In the genomic region with DNA sequence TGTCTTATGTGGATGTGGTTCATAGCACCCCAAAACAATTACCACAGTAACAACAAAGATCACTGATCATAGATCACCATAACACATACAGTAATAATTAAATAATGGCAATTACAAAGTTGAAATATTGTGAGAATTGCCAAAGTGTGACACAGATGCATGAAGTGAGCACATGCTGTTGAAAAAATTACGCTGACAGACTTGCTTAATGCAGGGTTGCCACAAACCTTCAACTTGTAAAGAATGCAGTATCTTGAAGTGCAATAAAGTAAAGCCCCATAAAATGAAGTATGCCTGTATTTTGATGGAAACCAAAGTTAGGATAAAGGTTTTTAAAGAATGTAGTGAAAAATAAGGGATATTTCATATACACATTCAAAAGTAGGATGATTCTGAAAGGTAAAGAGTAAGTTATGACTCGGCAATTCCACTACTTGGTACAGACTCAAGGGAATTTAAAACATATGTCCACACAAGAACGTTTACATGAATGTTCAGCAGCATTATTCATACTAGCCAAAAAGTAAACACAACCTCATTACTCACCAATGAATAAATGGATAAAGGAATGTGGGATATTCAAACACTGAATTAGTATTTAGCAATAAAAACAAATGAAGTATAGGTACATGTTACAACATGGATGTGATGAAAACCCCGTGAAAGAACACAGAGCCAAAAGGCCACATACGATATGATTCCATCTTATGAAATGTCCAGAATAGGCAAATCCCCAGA, we compare ENCODE assay signal across 17 cellular contexts.
A peak's percentile ranks its signal among the peaks of the same experiment; 100 is the strongest.
DNase-seq lines count a peak whose midpoint lies in the region; ATAC-seq, FAIRE-seq and TF ChIP-seq lines count a peak whose summit lies in the region.
"Had no signal": no experiment of that assay in that cellular context is flagged by ENCODE, and none has a peak within 500 bp of the region (broad histone marks: within the 10 kb centered on the region; RNA-seq: fewer than 3 reads in every experiment).

No MANE protein-coding gene starts in this region.

- H3K4me1 ChIP-seq in A673 (ENCODE audit: insufficient read depth, low read length, poor library complexity, severe bottlenecking), result no peaks in the 10 kb centered on the region
- H3K4me1 ChIP-seq: gastroesophageal sphincter had no signal

- H3K27ac ChIP-seq in A673 (ENCODE audit: low read depth, low read length, poor library complexity, severe bottlenecking), result no peak overlapping the region
- H3K27ac ChIP-seq: coronary artery, gastroesophageal sphincter had no signal

- no peaks in the 10 kb centered on the region for H3K36me3 Mint-ChIP-seq in chondrocyte (ENCODE audit: low read depth)
- H3K36me3 Mint-ChIP-seq in effector memory CD8-positive, alpha-beta T cell (ENCODE audit: insufficient read depth), result peaks cover 2% of the 10 kb centered on the region
- H3K36me3 Mint-ChIP-seq in activated CD8-positive, alpha-beta memory T cell treated with anti-CD3 and anti-CD28 coated beads, Interleukin-2, amount 10 ng/mL, durations not matched to agents 7 days and 5 days, result no peaks in the 10 kb centered on the region

- CTCF ChIA-PET in activated CD8-positive, alpha-beta memory T cell treated with anti-CD3 and anti-CD28 coated beads, Interleukin-2, amount 10 ng/mL, durations not matched to agents 7 days and 5 days (lab: Charles Lee), result no interaction called here
- CTCF ChIA-PET in A673 (lab: Charles Lee), result no interaction called here

- FAIRE-seq in GM12892 (lab: Jason Lieb, UNC), result no peak

- no TSS peak for BruUV-seq in A673 (replicated peaks; lab: Mats Ljungman, UMichigan)

- no peaks in the 10 kb centered on the region for H3K36me3 ChIP-seq in A673 (ENCODE audit: insufficient read depth, low read length, poor library complexity, severe bottlenecking)
- H3K36me3 ChIP-seq: gastroesophageal sphincter had no signal

- H3K27me3 ChIP-seq in A673 (replicated peaks; ENCODE audit: insufficient read depth, low read depth, low read length, poor library complexity), result no peaks in the 10 kb centered on the region
- H3K27me3 ChIP-seq: gastroesophageal sphincter had no signal

- peak; percentile 4 for DNase-seq in Caki2 (ENCODE audit: low read depth)
- peak; percentile 26 for DNase-seq in NCI-H226
- no peak for DNase-seq in chondrocyte (ENCODE audit: low spot score)
- peak; percentile 50 for DNase-seq in kidney tubule cell (ENCODE audit: low spot score)
- DNase-seq in effector memory CD8-positive, alpha-beta T cell, result no peak
- no peak for DNase-seq in activated CD8-positive, alpha-beta memory T cell treated with anti-CD3 and anti-CD28 coated beads, Interleukin-2, amount 10 ng/mL, durations not matched to agents 7 days and 5 days
- no peak for DNase-seq in GM12892 (ENCODE audit: insufficient read length)
- DNase-seq in A673 (ENCODE audit: low spot score), result no peak
- DNase-seq: activated naive CD4-positive, alpha-beta T cell treated with anti-CD3 and anti-CD28 coated beads, Interleukin-2, amount 50 U/mL, for 16 hours; CD4-positive, alpha-beta T cell; islet precursor cell; NCI-H1436 treated with DMSO at 0.1 percent for 48 hours; NCI-H748 treated with DMSO at 0.1 percent for 48 hours; SHP77 treated with DMSO at 0.1 percent for 48 hours had no signal

- no peaks in the 10 kb centered on the region for H3K9me3 ChIP-seq in A673 (ENCODE audit: low read depth, low read length, poor library complexity, severe bottlenecking)
- H3K9me3 ChIP-seq: gastroesophageal sphincter had no signal

- intact Hi-C loops in A673 (cut with micrococcal nuclease; ENCODE audit: unreplicated experiment), result no loop called here

- H3K4me1 Mint-ChIP-seq in chondrocyte (ENCODE audit: low read depth), result peaks cover 22% of the 10 kb centered on the region
- no peaks in the 10 kb centered on the region for H3K4me1 Mint-ChIP-seq in effector memory CD8-positive, alpha-beta T cell (ENCODE audit: low read depth in 2 of 2)
- no peaks in the 10 kb centered on the region for H3K4me1 Mint-ChIP-seq in activated CD8-positive, alpha-beta memory T cell treated with anti-CD3 and anti-CD28 coated beads, Interleukin-2, amount 10 ng/mL, durations not matched to agents 7 days and 5 days

- ATAC-seq in effector memory CD8-positive, alpha-beta T cell (replicated peaks), result no peak
- ATAC-seq in activated CD8-positive, alpha-beta memory T cell treated with anti-CD3 and anti-CD28 coated beads, Interleukin-2, amount 10 ng/mL, durations not matched to agents 7 days and 5 days, result no peak
- ATAC-seq: gastroesophageal sphincter had no signal

- POLR2A ChIA-PET in A673 (lab: Charles Lee; ENCODE audit: low non-redundant PET), result no interaction called here

- no peak for TF ChIP-seq POLR2A in GM12892 (IDR thresholded peaks at IDR 0.05; ENCODE audit: low read depth, low read length)

- H3K4me3 Mint-ChIP-seq in chondrocyte (ENCODE audit: unreplicated experiment), result no peak overlapping the region
- H3K4me3 Mint-ChIP-seq in effector memory CD8-positive, alpha-beta T cell, result no peak overlapping the region
- H3K4me3 Mint-ChIP-seq in activated CD8-positive, alpha-beta memory T cell treated with anti-CD3 and anti-CD28 coated beads, Interleukin-2, amount 10 ng/mL, durations not matched to agents 7 days and 5 days, result no peak overlapping the region
- H3K4me3 Mint-ChIP-seq: CD4-positive, alpha-beta T cell; stimulated activated naive CD8-positive, alpha-beta T cell treated with anti-CD3 and anti-CD28 coated beads, Interleukin-15, Interleukin-2, amounts not matched to agents 100 ng/mL and 50 ng/mL, for 24 hours had no signal

- TF ChIP-seq CTCF in chondrocyte (IDR thresholded peaks at IDR 0.05) (no peak), A673 (conservative IDR thresholded peaks at IDR 0.05; ENCODE audit: low read depth, low read length) (no peak)

- H3K4me3 ChIP-seq in A673 (ENCODE audit: low read depth, low read length, poor library complexity, severe bottlenecking), result no peak overlapping the region
- H3K4me3 ChIP-seq: coronary artery, gastroesophageal sphincter had no signal

- in situ Hi-C loops in Caki2 (cut with HindIII; ENCODE audit: low pct_unique_long_range_greater_than_20kb, low sequenced_read_pairs), result no loop called here

- peak overlapping the region; percentile 81 for H3K27ac Mint-ChIP-seq in chondrocyte (ENCODE audit: unreplicated experiment)
- H3K27ac Mint-ChIP-seq in effector memory CD8-positive, alpha-beta T cell, result no peak overlapping the region
- H3K27ac Mint-ChIP-seq in activated CD8-positive, alpha-beta memory T cell treated with anti-CD3 and anti-CD28 coated beads, Interleukin-2, amount 10 ng/mL, durations not matched to agents 7 days and 5 days, result no peak overlapping the region
- H3K27ac Mint-ChIP-seq: CD4-positive, alpha-beta T cell; stimulated activated naive CD8-positive, alpha-beta T cell treated with anti-CD3 and anti-CD28 coated beads, Interleukin-15, Interleukin-2, amounts not matched to agents 100 ng/mL and 50 ng/mL, for 24 hours had no signal

- peaks cover 4% of the 10 kb centered on the region for H3K9me3 Mint-ChIP-seq in chondrocyte (ENCODE audit: low read depth)
- peaks cover 4 to 14% of the 10 kb centered on the region in 2 donors for H3K9me3 Mint-ChIP-seq in effector memory CD8-positive, alpha-beta T cell
- no peaks in the 10 kb centered on the region for H3K9me3 Mint-ChIP-seq in activated CD8-positive, alpha-beta memory T cell treated with anti-CD3 and anti-CD28 coated beads, Interleukin-2, amount 10 ng/mL, durations not matched to agents 7 days and 5 days (ENCODE audit: low read depth)
- H3K9me3 Mint-ChIP-seq: stimulated activated naive CD8-positive, alpha-beta T cell treated with anti-CD3 and anti-CD28 coated beads, Interleukin-15, Interleukin-2, amounts not matched to agents 100 ng/mL and 50 ng/mL, for 24 hours had no signal

- H3K27me3 Mint-ChIP-seq in chondrocyte (ENCODE audit: low read depth), result no peaks in the 10 kb centered on the region
- no peaks in the 10 kb centered on the region for H3K27me3 Mint-ChIP-seq in effector memory CD8-positive, alpha-beta T cell
- H3K27me3 Mint-ChIP-seq in activated CD8-positive, alpha-beta memory T cell treated with anti-CD3 and anti-CD28 coated beads, Interleukin-2, amount 10 ng/mL, durations not matched to agents 7 days and 5 days, result no peaks in the 10 kb centered on the region
- H3K27me3 Mint-ChIP-seq: CD4-positive, alpha-beta T cell; stimulated activated naive CD8-positive, alpha-beta T cell treated with anti-CD3 and anti-CD28 coated beads, Interleukin-15, Interleukin-2, amounts not matched to agents 100 ng/mL and 50 ng/mL, for 24 hours had no signal

Comparison
In these comparisons a context has a peak if more than half of its experiments do, and no peak if none do; other contexts are left out.
1. DNase-seq: peak in Caki2 (single experiment), NCI-H226 (single experiment) and kidney tubule cell (single experiment); none in chondrocyte (single experiment), effector memory CD8-positive, alpha-beta T cell (0 of 3), activated CD8-positive, alpha-beta memory T cell treated with anti-CD3 and anti-CD28 coated beads, Interleukin-2, amount 10 ng/mL, durations not matched to agents 7 days and 5 days (single experiment), GM12892 (single experiment) and A673 (single experiment).